In genomic region chr1:231264642-231265041, GRCh38 we compare ENCODE assay signal across 16 cellular contexts.
"Had no signal": no experiment of that assay in that cellular context is flagged by ENCODE, and none has a peak within 500 bp of the region (broad histone marks: within the 10 kb centered on the region; RNA-seq: fewer than 3 reads in every experiment).

No MANE protein-coding gene starts in this region.

- H3K27me3 Mint-ChIP-seq: naive thymus-derived CD8-positive, alpha-beta T cell; stimulated activated naive B cell treated with anti-CD40 and anti-IgM and Interleukin-4, amounts not matched to agents 10 μg/mL and 1 μg/mL and 100 μg/mL, for 72 hours; stimulated activated naive CD8-positive, alpha-beta T cell treated with anti-CD3 and anti-CD28 coated beads, Interleukin-15, amount 100 ng/mL, for 72 hours had no signal

- H3K9me3 ChIP-seq: testis, transverse colon, uterus had no signal

- H3K36me3 ChIP-seq: uterus had no signal

- H3K27ac Mint-ChIP-seq: stimulated activated naive B cell treated with anti-CD40 and anti-IgM and Interleukin-4, amounts not matched to agents 10 μg/mL and 1 μg/mL and 100 μg/mL, for 72 hours had no signal

- ATAC-seq: foreskin keratinocyte; left colon; naive thymus-derived CD8-positive, alpha-beta T cell; sciatic nerve; stimulated activated naive B cell treated with anti-CD40 and anti-IgM and Interleukin-4, amounts not matched to agents 10 μg/mL and 1 μg/mL and 100 μg/mL, for 72 hours; stimulated activated naive CD8-positive, alpha-beta T cell treated with anti-CD3 and anti-CD28 coated beads, Interleukin-15, amount 100 ng/mL, for 72 hours had no signal

- H3K27ac ChIP-seq: coronary artery, foreskin keratinocyte, spleen, testis, transverse colon, uterus had no signal

- H3K4me3 ChIP-seq: coronary artery, spleen, testis, transverse colon, uterus had no signal

- H3K9me3 Mint-ChIP-seq: stimulated activated naive CD8-positive, alpha-beta T cell treated with anti-CD3 and anti-CD28 coated beads, Interleukin-15, amount 100 ng/mL, for 72 hours had no signal

- H3K4me3 Mint-ChIP-seq: naive thymus-derived CD8-positive, alpha-beta T cell; stimulated activated naive B cell treated with anti-CD40 and anti-IgM and Interleukin-4, amounts not matched to agents 10 μg/mL and 1 μg/mL and 100 μg/mL, for 72 hours; stimulated activated naive CD8-positive, alpha-beta T cell treated with anti-CD3 and anti-CD28 coated beads, Interleukin-15, amount 100 ng/mL, for 72 hours had no signal

- H3K27me3 ChIP-seq: foreskin keratinocyte, spleen, testis, transverse colon, uterus had no signal

- H3K4me1 Mint-ChIP-seq: stimulated activated naive B cell treated with anti-CD40 and anti-IgM and Interleukin-4, amounts not matched to agents 10 μg/mL and 1 μg/mL and 100 μg/mL, for 72 hours; stimulated activated naive CD8-positive, alpha-beta T cell treated with anti-CD3 and anti-CD28 coated beads, Interleukin-15, amount 100 ng/mL, for 72 hours had no signal

- H3K4me1 ChIP-seq: foreskin keratinocyte, spleen, testis, transverse colon, uterus had no signal

- DNase-seq: effector CD8-positive, alpha-beta T cell; foreskin keratinocyte; left colon; naive thymus-derived CD8-positive, alpha-beta T cell; posterior cingulate gyrus; spleen; stimulated activated CD4-positive, alpha-beta T cell treated with anti-CD3 and anti-CD28 coated beads, Interleukin-15, amount 100 ng/mL, for 24 hours; stimulated activated CD4-positive, alpha-beta T cell treated with anti-CD3 and anti-CD28 coated beads, Interleukin-1b, Interleukin-23, amount 100 ng/mL, for 48 hours; stimulated activated CD4-positive, alpha-beta T cell treated with anti-CD3 and anti-CD28 coated beads, Interleukin-4, amount 100 ng/mL, for 24 hours; stimulated activated naive B cell treated with anti-CD40 and anti-IgM and Interleukin-4, amounts not matched to agents 10 μg/mL and 1 μg/mL and 100 μg/mL, for 72 hours; stimulated activated naive CD8-positive, alpha-beta T cell treated with anti-CD3 and anti-CD28 coated beads, Interleukin-15, amount 100 ng/mL, for 72 hours; testis; transverse colon; uterus had no signal
